Comparison of ENCODE assay signal across 9 cellular contexts in the genomic region with DNA sequence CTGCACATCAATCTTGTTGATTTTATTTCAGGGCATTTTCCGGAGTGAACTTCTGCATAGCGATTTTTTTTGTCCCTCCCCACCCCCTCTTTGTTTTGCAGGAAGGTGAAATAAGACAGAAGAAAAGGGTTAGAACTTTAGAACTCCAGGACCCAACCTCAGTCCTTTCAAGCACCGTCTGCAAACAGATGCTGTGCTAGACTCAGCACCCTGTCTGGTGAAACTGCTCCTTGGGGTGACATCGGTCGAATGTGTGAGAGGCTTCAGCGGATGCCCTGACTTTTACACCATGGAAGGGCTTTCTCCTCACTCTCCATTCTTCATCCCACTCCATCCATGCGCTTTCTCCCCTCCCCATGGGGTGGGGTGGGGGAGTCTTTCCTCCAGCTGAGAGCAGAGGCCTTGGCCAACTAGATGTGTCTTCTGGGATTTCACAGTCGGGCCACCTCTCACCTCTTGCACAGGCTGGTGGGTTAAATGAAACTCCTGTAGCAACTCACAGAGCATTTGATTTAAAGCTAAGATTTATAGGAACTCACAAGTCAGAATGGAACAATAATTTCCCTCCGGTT. TPM values are rescaled to one million over a fixed set of nuclear protein-coding genes. Genes with fewer than 3 reads are reported as not detected.
DNase-seq lines count a peak whose midpoint lies in the region; ATAC-seq and TF ChIP-seq lines count a peak whose summit lies in the region.
"Had no signal": no experiment of that assay in that cellular context is flagged by ENCODE, and none has a peak within 500 bp of the region (broad histone marks: within the 10 kb centered on the region; RNA-seq: fewer than 3 reads in every experiment).

No MANE protein-coding gene starts in this region.

- intact Hi-C loops in OCI-LY7 (cut with micrococcal nuclease; ENCODE audit: unreplicated experiment), result no loop called here

- CTCF ChIA-PET in OCI-LY7 (lab: Charles Lee; ENCODE audit: unreplicated experiment), result no interaction called here

- POLR2A ChIA-PET in OCI-LY7 (lab: Charles Lee), result interaction anchor here (0.6 kb wide), 1 partner anchor 9 kb away, joined by 6 read pairs; no protein-coding TSS in a partner anchor

- H3K4me1 ChIP-seq in ACC112 (ENCODE audit: control insufficient read depth, insufficient read depth, low read length, unreplicated experiment), result peaks cover 3% of the 10 kb centered on the region
- H3K4me1 ChIP-seq in OCI-LY7 (ENCODE audit: insufficient read depth, low read length, poor library complexity, severe bottlenecking), result no peaks in the 10 kb centered on the region
- peaks cover 11% of the 10 kb centered on the region for H3K4me1 ChIP-seq in mucosa of stomach (ENCODE audit: control insufficient read depth, insufficient read depth, low read length)

- no peak overlapping the region for H2AFZ ChIP-seq in ACC112 (ENCODE audit: low read length, unreplicated experiment)
- H2AFZ ChIP-seq in OCI-LY7 (ENCODE audit: low read length), result peak overlapping the region; percentile 50; the same call in 1 of the 2 replicates

- peaks cover 15% of the 10 kb centered on the region; the same call in 1 of the 2 replicates for H3K27me3 ChIP-seq in ACC112 (ENCODE audit: insufficient read depth, low read length)
- H3K27me3 ChIP-seq in mucosa of stomach (ENCODE audit: control insufficient read depth, insufficient read depth, low read length), result peaks cover 5% of the 10 kb centered on the region

- no peak for DNase-seq in OCI-LY7 (ENCODE audit: low spot score)
- DNase-seq in astrocyte of the cerebellum (ENCODE audit: low read depth), result no peak
- DNase-seq in SK-N-DZ (ENCODE audit: low spot score), result no peak

- H3K79me2 ChIP-seq in ACC112 (ENCODE audit: control insufficient read depth, insufficient read depth, low read length, unreplicated experiment) (no peaks in the 10 kb centered on the region), OCI-LY7 (ENCODE audit: insufficient read depth, low read depth, low read length) (no peaks in the 10 kb centered on the region)

- in situ Hi-C loops in astrocyte of the cerebellum (cut with HindIII; ENCODE audit: low sequenced_read_pairs), result no loop called here

- no peak overlapping the region for H3K27ac ChIP-seq in ACC112 (ENCODE audit: low read depth, low read length)
- H3K27ac ChIP-seq in OCI-LY7 (ENCODE audit: low read depth, low read length, poor library complexity, severe bottlenecking), result no peak overlapping the region

- H3K36me3 ChIP-seq in ACC112 (ENCODE audit: insufficient read depth, low read length) (no peaks in the 10 kb centered on the region), OCI-LY7 (ENCODE audit: insufficient read depth, low read length) (no peaks in the 10 kb centered on the region), mucosa of stomach (ENCODE audit: control insufficient read depth, insufficient read depth, low read length) (no peaks in the 10 kb centered on the region)

- no peaks in the 10 kb centered on the region for H4K20me1 ChIP-seq in OCI-LY7 (ENCODE audit: insufficient read depth, low read length)

- peak overlapping the region; percentile 72 for H3K4me3 ChIP-seq in ACC112 (ENCODE audit: low read depth, low read length)
- H3K4me3 ChIP-seq in OCI-LY7 (ENCODE audit: low read depth, low read length, poor library complexity, severe bottlenecking), result no peak overlapping the region
- H3K4me3 ChIP-seq in astrocyte of the cerebellum (ENCODE audit: low read depth, low read length), result peak overlapping the region; percentile 43
- H3K4me3 ChIP-seq in mucosa of stomach (ENCODE audit: low read length), result peak overlapping the region; percentile 14

- peak overlapping the region; percentile 59 for H3K9ac ChIP-seq in mucosa of stomach (ENCODE audit: low read length)

- H3K4me2 ChIP-seq in OCI-LY7 (ENCODE audit: low read length), result peak overlapping the region; percentile 57; the same call in 1 of the 2 replicates

- H3K9me3 ChIP-seq in OCI-LY7 (ENCODE audit: low read length) (no peaks in the 10 kb centered on the region), mucosa of stomach (ENCODE audit: control insufficient read depth, low read length) (no peaks in the 10 kb centered on the region)

- no TSS peak for BruUV-seq in OCI-LY7 (replicated peaks; lab: Mats Ljungman, UMichigan)

- no peaks in the 10 kb centered on the region for H3K9me2 ChIP-seq in OCI-LY7 (ENCODE audit: insufficient read depth, low read length)

- no peak for TF ChIP-seq CTCF in OCI-LY7 (conservative IDR thresholded peaks at IDR 0.05; ENCODE audit: low read length)
- TF ChIP-seq CTCF in astrocyte of the cerebellum (IDR thresholded peaks at IDR 0.05; ENCODE audit: low read depth, low read length, missing control alignments), result no peak

- ATAC-seq in HG02970 (IDR thresholded peaks at IDR 0.05; ENCODE audit: low FRiP score, unreplicated experiment), result no peak
- ATAC-seq in HG03378 (IDR thresholded peaks at IDR 0.05; ENCODE audit: unreplicated experiment), result no peak
- ATAC-seq in GM18909 (IDR thresholded peaks at IDR 0.05; ENCODE audit: poor library complexity, unreplicated experiment), result no peak

RNA-seq across cellular contexts. Expression of a gene that starts 43.3 kb away (rescaled TPM):
- not detected in 2 replicates for total RNA-seq in OCI-LY7 (2014; rRNA removed; shearing (Covaris generic))
- not detected in 2 replicates for total RNA-seq in OCI-LY7 (2022)
- not detected in 2 replicates for polyA plus RNA-seq in SK-N-DZ (2014; cell fraction: cytosol; rRNA removed)
- polyA plus RNA-seq in SK-N-DZ (2014; cell fraction: nucleus; rRNA removed), result not detected in 2 replicates
- total RNA-seq: Daoy had no signal
